In genomic region chr4:175560628-175561027, GRCh38 we compare ENCODE assay signal across 9 cellular contexts.
DNase-seq lines count a peak whose midpoint lies in the region; ATAC-seq and TF ChIP-seq lines count a peak whose summit lies in the region.
"Had no signal": no experiment of that assay in that cellular context is flagged by ENCODE, and none has a peak within 500 bp of the region (broad histone marks: within the 10 kb centered on the region; RNA-seq: fewer than 3 reads in every experiment).

No MANE protein-coding gene starts in this region.

- no peak for DNase-seq in DND-41
- DNase-seq in NCI-H1092 (lab: John Stamatoyannopoulos, UW) = peak; percentile 19
- DNase-seq in amniotic stem cell (lab: John Stamatoyannopoulos, UW) = peak; percentile 2
- peak; percentile 76 for DNase-seq in medulla oblongata (ENCODE audit: extremely low spot score)
- DNase-seq in activated CD8-positive, alpha-beta memory T cell treated with anti-CD3 and anti-CD28 coated beads, Interleukin-2, amount 10 ng/mL, durations not matched to agents 7 days and 5 days = no peak
- no peak for DNase-seq in esophagus squamous epithelium (lab: John Stamatoyannopoulos, UW)
- DNase-seq in posterior vena cava (ENCODE audit: low spot score) = no peak
- DNase-seq: upper lobe of left lung had no signal

- no peaks in the 10 kb centered on the region for H3K79me2 ChIP-seq in DND-41 (ENCODE audit: insufficient read depth, low read length)

- CTCF ChIA-PET in activated CD8-positive, alpha-beta memory T cell treated with anti-CD3 and anti-CD28 coated beads, Interleukin-2, amount 10 ng/mL, durations not matched to agents 7 days and 5 days (lab: Charles Lee) = no interaction called here

- H2AFZ ChIP-seq in DND-41 (ENCODE audit: low read depth, low read length) = no peak overlapping the region

- H3K9me3 Mint-ChIP-seq in activated CD8-positive, alpha-beta memory T cell treated with anti-CD3 and anti-CD28 coated beads, Interleukin-2, amount 10 ng/mL, durations not matched to agents 7 days and 5 days (ENCODE audit: low read depth) = peaks cover 2% of the 10 kb centered on the region

- no peak overlapping the region for H3K4me2 ChIP-seq in DND-41 (ENCODE audit: insufficient read depth, low read length)

- no peaks in the 10 kb centered on the region for H4K20me1 ChIP-seq in DND-41 (ENCODE audit: insufficient read depth, low read length)

- intact Hi-C loops in esophagus squamous epithelium (cut with DNase I) = no loop called here
- intact Hi-C loops in posterior vena cava (cut with DNase I) = no loop called here

- TF ChIP-seq POLR2A in esophagus squamous epithelium (IDR thresholded peaks at IDR 0.05) = no peak

- 28 to 36% methylated on average over 1 of the region's 1 CpG for WGBS in esophagus squamous epithelium, 2 donors

- peak; percentile 28 for TF ChIP-seq CTCF in DND-41 (IDR thresholded peaks at IDR 0.05; ENCODE audit: borderline replicate concordance, extremely low read depth, low read length, poor library complexity, severe bottlenecking)
- TF ChIP-seq CTCF in esophagus squamous epithelium (IDR thresholded peaks at IDR 0.05) = no peak

- no peak overlapping the region for H3K27ac Mint-ChIP-seq in activated CD8-positive, alpha-beta memory T cell treated with anti-CD3 and anti-CD28 coated beads, Interleukin-2, amount 10 ng/mL, durations not matched to agents 7 days and 5 days

- no peaks in the 10 kb centered on the region for H3K27me3 ChIP-seq in DND-41 (ENCODE audit: insufficient read depth, low read length, poor library complexity)
- H3K27me3 ChIP-seq in esophagus squamous epithelium = no peaks in the 10 kb centered on the region
- H3K27me3 ChIP-seq: upper lobe of left lung had no signal

- H3K9me3 ChIP-seq in DND-41 (ENCODE audit: insufficient read depth, low read length, severe bottlenecking) (no peaks in the 10 kb centered on the region), esophagus squamous epithelium (no peaks in the 10 kb centered on the region)
- H3K9me3 ChIP-seq: upper lobe of left lung had no signal

- no peak for ATAC-seq in DND-41 (ENCODE audit: insufficient read depth, low read depth)
- ATAC-seq in activated CD8-positive, alpha-beta memory T cell treated with anti-CD3 and anti-CD28 coated beads, Interleukin-2, amount 10 ng/mL, durations not matched to agents 7 days and 5 days = no peak
- ATAC-seq in HG02678 (IDR thresholded peaks at IDR 0.05; ENCODE audit: unreplicated experiment) = no peak

- H3K27ac ChIP-seq in DND-41 (ENCODE audit: low read length) (no peak overlapping the region), esophagus squamous epithelium (no peak overlapping the region)
- H3K27ac ChIP-seq: upper lobe of left lung had no signal

- H3K36me3 ChIP-seq in DND-41 (ENCODE audit: insufficient read depth, low read length) (no peaks in the 10 kb centered on the region), esophagus squamous epithelium (no peaks in the 10 kb centered on the region)
- H3K36me3 ChIP-seq: upper lobe of left lung had no signal

- no peaks in the 10 kb centered on the region for H3K36me3 Mint-ChIP-seq in activated CD8-positive, alpha-beta memory T cell treated with anti-CD3 and anti-CD28 coated beads, Interleukin-2, amount 10 ng/mL, durations not matched to agents 7 days and 5 days

- H3K4me1 Mint-ChIP-seq in activated CD8-positive, alpha-beta memory T cell treated with anti-CD3 and anti-CD28 coated beads, Interleukin-2, amount 10 ng/mL, durations not matched to agents 7 days and 5 days = no peaks in the 10 kb centered on the region

- no peak overlapping the region for H3K4me3 ChIP-seq in DND-41 (ENCODE audit: low read depth in 1 of 2, low read length in 2 of 2)
- no peak overlapping the region for H3K4me3 ChIP-seq in esophagus squamous epithelium
- H3K4me3 ChIP-seq: upper lobe of left lung had no signal

- H3K4me1 ChIP-seq in DND-41 (ENCODE audit: insufficient read depth, low read length) (no peaks in the 10 kb centered on the region), esophagus squamous epithelium (no peaks in the 10 kb centered on the region)
- H3K4me1 ChIP-seq: upper lobe of left lung had no signal

- no peak overlapping the region for H3K9ac ChIP-seq in DND-41 (ENCODE audit: low read depth, low read length)

- no peak overlapping the region for H3K4me3 Mint-ChIP-seq in activated CD8-positive, alpha-beta memory T cell treated with anti-CD3 and anti-CD28 coated beads, Interleukin-2, amount 10 ng/mL, durations not matched to agents 7 days and 5 days

- no peaks in the 10 kb centered on the region for H3K27me3 Mint-ChIP-seq in activated CD8-positive, alpha-beta memory T cell treated with anti-CD3 and anti-CD28 coated beads, Interleukin-2, amount 10 ng/mL, durations not matched to agents 7 days and 5 days

Comparison
In these comparisons a context has a peak if more than half of its experiments do, and no peak if none do; other contexts are left out.
1. DNase-seq: peak in NCI-H1092 (single experiment), amniotic stem cell (single experiment) and medulla oblongata (single experiment); none in DND-41 (single experiment), activated CD8-positive, alpha-beta memory T cell treated with anti-CD3 and anti-CD28 coated beads, Interleukin-2, amount 10 ng/mL, durations not matched to agents 7 days and 5 days (single experiment), esophagus squamous epithelium (single experiment) and posterior vena cava (single experiment).